ENCODE assay signal across 8 cellular contexts in the genomic region with DNA sequence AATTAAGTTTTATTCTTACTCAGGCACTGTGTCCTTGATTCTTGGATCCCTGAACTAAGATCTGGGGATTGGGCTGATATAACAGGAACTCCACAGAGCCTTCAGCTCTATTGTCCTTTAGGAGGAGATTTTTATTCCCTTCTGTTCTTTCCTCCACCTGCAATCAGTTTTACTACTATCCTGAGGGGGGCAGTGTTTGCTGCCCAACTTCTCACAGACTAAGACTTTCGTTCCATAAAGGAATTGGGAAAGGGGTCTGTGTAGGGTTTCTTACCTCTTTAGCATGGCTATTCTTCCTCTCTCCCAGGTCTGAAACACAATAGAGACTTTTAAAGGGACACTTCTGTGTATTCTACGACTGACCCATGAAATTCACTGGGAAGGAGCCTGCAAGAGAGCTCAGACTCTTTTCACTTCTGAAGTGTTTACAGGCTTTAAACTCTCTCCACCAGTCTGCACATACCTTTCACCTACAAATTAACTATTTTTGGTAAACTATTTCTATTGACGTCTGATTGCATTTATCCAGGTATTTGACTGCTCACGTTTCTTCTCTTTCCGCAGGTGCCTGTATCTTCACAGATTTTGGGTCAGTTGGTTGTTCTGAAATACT.
DNase-seq lines count a peak whose midpoint lies in the region; ATAC-seq and TF ChIP-seq lines count a peak whose summit lies in the region.

No MANE protein-coding gene starts in this region.

- H3K9ac ChIP-seq in colonic mucosa (ENCODE audit: low read depth in 2 of 2, low read length in 2 of 2) = no peak overlapping the region

- intact Hi-C loops in colonic mucosa (cut with DNase I) = no loop called here

- no peaks in the 10 kb centered on the region for H3K36me3 ChIP-seq in colonic mucosa

- H3K4me3 ChIP-seq in colonic mucosa = no peak overlapping the region

- DNase-seq in NAMALWA (ENCODE audit: low spot score) (peak; percentile 26), colonic mucosa (no peak), pons (ENCODE audit: low spot score) (peak; percentile 5), islet precursor cell (no peak), SHP77 treated with DMSO at 0.1 percent for 48 hours (lab: John Stamatoyannopoulos, UW) (no peak), superior temporal gyrus (ENCODE audit: extremely low spot score) (no peak)

- no peaks in the 10 kb centered on the region for H3K9me3 ChIP-seq in colonic mucosa

- no peaks in the 10 kb centered on the region for H3K27me3 ChIP-seq in colonic mucosa

- TF ChIP-seq CTCF in GM12872 (IDR thresholded peaks at IDR 0.05; ENCODE audit: insufficient read depth, low read depth, low read length) (peak; percentile 57), colonic mucosa (IDR thresholded peaks at IDR 0.05) (peak; percentile 24)

- H3K4me1 ChIP-seq in colonic mucosa = no peaks in the 10 kb centered on the region

- no peak overlapping the region for H3K27ac ChIP-seq in colonic mucosa

- no peak for ATAC-seq in GM19328 (IDR thresholded peaks at IDR 0.05; ENCODE audit: unreplicated experiment)

Comparison
In these comparisons a context has a peak if more than half of its experiments do, and no peak if none do; other contexts are left out.
1. DNase-seq: peak in NAMALWA (single experiment) and pons (single experiment); none in colonic mucosa (single experiment), islet precursor cell (single experiment), SHP77 treated with DMSO at 0.1 percent for 48 hours (single experiment) and superior temporal gyrus (single experiment).